Comparison of ENCODE assay signal across 16 cellular contexts in genomic region chr1:204081791-204082513, GRCh38. TPM values are rescaled to one million over a fixed set of nuclear protein-coding genes. Genes with fewer than 3 reads are reported as not detected.
DNase-seq lines count a peak whose midpoint lies in the region; ATAC-seq and TF ChIP-seq lines count a peak whose summit lies in the region.
"Had no signal": no experiment of that assay in that cellular context is flagged by ENCODE, and none has a peak within 500 bp of the region (broad histone marks: within the 10 kb centered on the region; RNA-seq: fewer than 3 reads in every experiment).

No MANE protein-coding gene starts in this region.

- H3K27ac ChIP-seq in breast epithelium = peak overlapping the region; percentile 91 to 92

- H3K27me3 ChIP-seq in breast epithelium = no peaks in the 10 kb centered on the region

- H3K27me3 Mint-ChIP-seq in mesothelial cell of epicardium (ENCODE audit: low read depth) (no peaks in the 10 kb centered on the region), type B pancreatic cell (no peaks in the 10 kb centered on the region)

- H3K9me3 ChIP-seq in breast epithelium = no peaks in the 10 kb centered on the region

- no peak for ATAC-seq in HG03135 (IDR thresholded peaks at IDR 0.05; ENCODE audit: unreplicated experiment)

- intact Hi-C loops in breast epithelium (cut with DNase I; ENCODE audit: low total_unique reads) = loop anchor here (2.0 to 5.0 kb wide), 3 partner anchors 29 to 380 kb away; no protein-coding TSS in a partner anchor

- TF ChIP-seq CTCF in breast epithelium (IDR thresholded peaks at IDR 0.05) (no peak), mesothelial cell of epicardium (IDR thresholded peaks at IDR 0.05; ENCODE audit: unreplicated experiment) (no peak), type B pancreatic cell (conservative IDR thresholded peaks at IDR 0.05) (no peak)

- H3K4me3 Mint-ChIP-seq in mesothelial cell of epicardium (no peak overlapping the region), type B pancreatic cell (peak overlapping the region; percentile 54)
- H3K4me3 Mint-ChIP-seq: CD4-positive, alpha-beta memory T cell; stimulated activated naive CD8-positive, alpha-beta T cell treated with anti-CD3 and anti-CD28 coated beads, Interleukin-15, Interleukin-2, amounts not matched to agents 100 ng/mL and 50 ng/mL, for 24 hours had no signal

- H3K4me1 Mint-ChIP-seq in mesothelial cell of epicardium (peaks cover 76% of the 10 kb centered on the region), type B pancreatic cell (ENCODE audit: unreplicated experiment) (peaks cover 62% of the 10 kb centered on the region)

- DNase-seq in NCI-H748 (lab: John Stamatoyannopoulos, UW; ENCODE audit: unreplicated experiment) = peak; percentile 3
- DNase-seq in NCI-H748 treated with DMSO at 0.1 percent for 48 hours (lab: John Stamatoyannopoulos, UW) = no peak
- no peak for DNase-seq in breast epithelium (ENCODE audit: low spot score in 2 of 2)
- DNase-seq in mesothelial cell of epicardium (ENCODE audit: low spot score in 2 of 2, unreplicated experiment in 2 of 2) = no peak
- no peak for DNase-seq in type B pancreatic cell (ENCODE audit: extremely low spot score, unreplicated experiment)
- DNase-seq in kidney glomerular epithelial cell (lab: John Stamatoyannopoulos, UW) = no peak
- no peak for DNase-seq in activated T-cell treated with anti-CD3 and anti-CD28 coated beads, Interleukin-2, amount 50 U/mL, for 1 hour
- DNase-seq: activated CD4-positive, CD25-positive, alpha-beta regulatory T cell; activated CD8-positive, alpha-beta memory T cell treated with anti-CD3 and anti-CD28 coated beads, Interleukin-2, amount 50 U/mL, for 4 hours; CD4-positive, alpha-beta memory T cell; GDM1; immature natural killer cell; MV-4-11; NCI-H2227 treated with DMSO at 0.1 percent for 48 hours had no signal

- no peaks in the 10 kb centered on the region for H3K36me3 ChIP-seq in breast epithelium

- no peak for TF ChIP-seq POLR2A in breast epithelium (IDR thresholded peaks at IDR 0.05)

- no peaks in the 10 kb centered on the region for H3K36me3 Mint-ChIP-seq in mesothelial cell of epicardium
- no peaks in the 10 kb centered on the region for H3K36me3 Mint-ChIP-seq in type B pancreatic cell
- H3K36me3 Mint-ChIP-seq: CD4-positive, alpha-beta memory T cell had no signal

- H3K9me3 Mint-ChIP-seq in mesothelial cell of epicardium (no peaks in the 10 kb centered on the region), type B pancreatic cell (no peaks in the 10 kb centered on the region)
- H3K9me3 Mint-ChIP-seq: CD4-positive, alpha-beta memory T cell; immature natural killer cell; stimulated activated naive CD8-positive, alpha-beta T cell treated with anti-CD3 and anti-CD28 coated beads, Interleukin-15, Interleukin-2, amounts not matched to agents 100 ng/mL and 50 ng/mL, for 24 hours had no signal

- H3K27ac Mint-ChIP-seq in mesothelial cell of epicardium = peak overlapping the region; percentile 96
- peak overlapping the region; percentile 68 for H3K27ac Mint-ChIP-seq in type B pancreatic cell
- H3K27ac Mint-ChIP-seq: CD4-positive, alpha-beta memory T cell; stimulated activated naive CD8-positive, alpha-beta T cell treated with anti-CD3 and anti-CD28 coated beads, Interleukin-15, Interleukin-2, amounts not matched to agents 100 ng/mL and 50 ng/mL, for 24 hours had no signal

- peaks cover 25 to 51% of the 10 kb centered on the region in 2 donors for H3K4me1 ChIP-seq in breast epithelium

- no peak overlapping the region for H3K4me3 ChIP-seq in breast epithelium

RNA-seq across cellular contexts. Expression of gene SOX13, which starts 9.0 kb away (rescaled TPM):
- total RNA-seq in breast epithelium (10 to 100 TPM; 22.9 to 34.7 (median 31.9) TPM), mesothelial cell of epicardium (58.0 to 61.7 TPM (median 61.7 TPM) in 3 replicates), type B pancreatic cell (ENCODE audit: low replicate concordance) (38.5 and 39.4 TPM in 2 replicates)
